10 cellular contexts compared by ENCODE assay signal in the genomic region with DNA sequence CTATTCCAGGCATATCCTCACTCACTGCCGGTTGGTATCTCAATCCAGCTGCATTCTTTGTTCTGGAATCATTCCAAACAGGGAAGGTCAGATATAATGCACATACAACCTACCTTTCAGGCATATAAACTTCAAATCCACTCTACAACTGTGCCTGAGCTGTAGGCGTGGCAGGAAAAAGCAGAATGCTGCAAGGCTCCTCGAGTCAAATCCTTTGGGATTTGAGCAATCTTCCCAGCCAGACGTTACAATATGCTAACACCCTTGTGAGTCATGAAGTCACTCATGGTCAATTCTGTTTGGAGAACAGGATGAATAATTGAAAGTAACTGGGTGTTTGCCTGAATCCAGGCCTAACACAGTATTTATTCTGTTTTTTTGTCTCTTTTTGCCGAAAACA.
A peak's percentile ranks its signal among the peaks of the same experiment; 100 is the strongest.
DNase-seq lines count a peak whose midpoint lies in the region; ATAC-seq and TF ChIP-seq lines count a peak whose summit lies in the region.
"Had no signal": no experiment of that assay in that cellular context is flagged by ENCODE, and none has a peak within 500 bp of the region (broad histone marks: within the 10 kb centered on the region; RNA-seq: fewer than 3 reads in every experiment).

No MANE protein-coding gene starts in this region.

- no peaks in the 10 kb centered on the region for H3K9me3 Mint-ChIP-seq in progenitor cell of endocrine pancreas (ENCODE audit: low read depth)

- 0 out of 2 replicates have a peak overlapping the region, but pooled peaks have one; percentile 14 for H3K4me2 ChIP-seq in PC-9

- DNase-seq in DMS 273 (lab: John Stamatoyannopoulos, UW; ENCODE audit: unreplicated experiment) (peak; percentile 77), PC-9 (no peak), esophagus squamous epithelium (lab: John Stamatoyannopoulos, UW) (no peak), renal cortical epithelial cell (ENCODE audit: low read depth) (peak; percentile 94), T-helper 9 cell (no peak), progenitor cell of endocrine pancreas (ENCODE audit: low spot score, unreplicated experiment) (no peak)
- DNase-seq: activated T-cell treated with anti-CD3 and anti-CD28 coated beads, Interleukin-2, amount 50 U/mL, for 1 hour; NCI-H774 had no signal

- TF ChIP-seq POLR2A in esophagus squamous epithelium (IDR thresholded peaks at IDR 0.05): no peak

- H3K4me3 ChIP-seq in PC-9 (no peak overlapping the region), esophagus squamous epithelium (no peak overlapping the region)

- H3K36me3 Mint-ChIP-seq in progenitor cell of endocrine pancreas (ENCODE audit: insufficient read depth): no peaks in the 10 kb centered on the region

- WGBS in esophagus squamous epithelium, 2 donors: 23 to 25% methylated on average over 5 of the region's 5 CpGs

- H3K4me1 Mint-ChIP-seq in progenitor cell of endocrine pancreas (ENCODE audit: low read depth): no peaks in the 10 kb centered on the region

- H3K27me3 ChIP-seq in PC-9 (ENCODE audit: insufficient read depth, low read depth) (no peaks in the 10 kb centered on the region), esophagus squamous epithelium (no peaks in the 10 kb centered on the region)

- peak overlapping the region; percentile 22; the same call in 1 of the 2 replicates for H2AFZ ChIP-seq in PC-9

- TF ChIP-seq CTCF in PC-9 (conservative IDR thresholded peaks at IDR 0.05) (no peak), esophagus squamous epithelium (IDR thresholded peaks at IDR 0.05) (no peak), progenitor cell of endocrine pancreas (IDR thresholded peaks at IDR 0.05; ENCODE audit: unreplicated experiment) (no peak)

- CTCF ChIA-PET in PC-9 (lab: Charles Lee): no interaction called here

- H4K20me1 ChIP-seq in PC-9 (ENCODE audit: insufficient read depth): no peaks in the 10 kb centered on the region

- H3K27ac Mint-ChIP-seq in progenitor cell of endocrine pancreas: no peak overlapping the region

- BruUV-seq in PC-9 (replicated peaks; lab: Mats Ljungman, UMichigan): no TSS peak

- H3K9me3 ChIP-seq in PC-9 (ENCODE audit: insufficient read depth, low read depth): no peaks in the 10 kb centered on the region
- H3K9me3 ChIP-seq in esophagus squamous epithelium: no peaks in the 10 kb centered on the region

- intact Hi-C loops in PC-9 (cut with micrococcal nuclease; ENCODE audit: unreplicated experiment): no loop called here
- intact Hi-C loops in esophagus squamous epithelium (cut with DNase I): no loop called here

- no peaks in the 10 kb centered on the region for H3K27me3 Mint-ChIP-seq in progenitor cell of endocrine pancreas

- ATAC-seq in GM18873 (IDR thresholded peaks at IDR 0.05; ENCODE audit: low FRiP score, unreplicated experiment) (no peak), HG03439 (IDR thresholded peaks at IDR 0.05; ENCODE audit: unreplicated experiment) (no peak)

- no peak overlapping the region for H3K27ac ChIP-seq in PC-9
- peak overlapping the region in 3 of 4 donors; percentile 4 to 83 (median 69) for H3K27ac ChIP-seq in esophagus squamous epithelium

- H3K9me2 ChIP-seq in PC-9 (ENCODE audit: insufficient read depth): no peaks in the 10 kb centered on the region

- H3K4me1 ChIP-seq in PC-9 (replicated peaks; ENCODE audit: insufficient read depth) (peaks cover 10% of the 10 kb centered on the region; the same call in 1 of the 2 replicates), esophagus squamous epithelium (peaks cover 3 to 13% (median 13%) of the 10 kb centered on the region in 3 donors)

- H3K36me3 ChIP-seq in PC-9 (ENCODE audit: low read depth): no peaks in the 10 kb centered on the region
- H3K36me3 ChIP-seq in esophagus squamous epithelium: no peaks in the 10 kb centered on the region

- H3K4me3 Mint-ChIP-seq in progenitor cell of endocrine pancreas (ENCODE audit: low read depth): no peak overlapping the region

- H3K79me2 ChIP-seq in PC-9 (ENCODE audit: low read depth): no peaks in the 10 kb centered on the region

- no peaks in the 10 kb centered on the region for H3F3A ChIP-seq in PC-9 (ENCODE audit: insufficient read depth, low read depth)

- POLR2A ChIA-PET in PC-9 (lab: Charles Lee; ENCODE audit: unreplicated experiment): no interaction called here

Comparison
In these comparisons a context has a peak if more than half of its experiments do, and no peak if none do; other contexts are left out.
1. DNase-seq: peak in DMS 273 (single experiment) and renal cortical epithelial cell (single experiment); none in PC-9 (0 of 2), esophagus squamous epithelium (single experiment), T-helper 9 cell (single experiment) and progenitor cell of endocrine pancreas (single experiment).